1 cellular context compared by ENCODE assay signal in the genomic region with DNA sequence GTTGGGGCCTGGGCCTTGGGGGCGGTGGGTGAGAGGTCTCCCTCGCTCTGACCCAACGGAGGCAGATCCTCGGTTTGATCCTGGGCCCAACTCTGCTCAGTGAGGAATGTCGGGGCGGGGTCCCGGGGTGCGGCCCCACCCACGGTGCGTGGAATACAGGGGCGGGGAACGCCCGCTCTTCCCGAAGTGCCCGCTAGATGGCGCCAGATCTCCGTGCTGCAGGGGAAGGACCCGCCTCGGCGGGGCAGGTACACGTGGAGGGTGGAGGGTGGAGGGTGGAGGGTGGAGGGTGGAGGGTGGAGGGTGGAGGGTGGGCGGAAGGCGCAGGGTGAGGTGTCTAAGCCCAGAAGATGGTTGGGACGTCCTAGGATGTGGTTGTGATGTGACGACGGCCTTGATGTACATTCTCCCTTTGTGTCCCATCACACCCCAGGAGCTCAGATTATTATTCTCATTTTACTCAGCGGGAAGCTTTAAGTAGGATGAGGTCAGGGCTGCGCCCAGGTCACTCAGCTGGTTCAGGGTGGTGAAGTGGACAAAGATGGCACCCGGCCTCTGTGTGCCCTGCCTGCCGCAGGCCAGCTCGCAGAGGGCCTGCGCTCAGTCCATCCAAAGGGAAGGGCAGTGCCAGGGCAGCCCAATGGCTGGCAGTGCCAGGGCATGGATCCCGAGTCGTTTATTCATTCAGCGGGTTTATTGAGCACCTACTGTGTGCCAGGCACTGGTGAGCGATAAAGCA.
TF ChIP-seq lines count a peak whose summit lies in the region.

No MANE protein-coding gene starts in this region.

TF ChIP-seq in HepG2, 621 proteins besides CTCF, POLR2A, EP300 and RAD21 (continues in another document):
- TF ChIP-seq ZNF616 (CRISPR knock-in tag; IDR thresholded peaks at IDR 0.05; ENCODE audit: low read depth) (no peak), ZNF674 (CRISPR knock-in tag; IDR thresholded peaks at IDR 0.05; ENCODE audit: low read depth) (no peak), BHLHE40 (IDR thresholded peaks at IDR 0.05; ENCODE audit: low read length) (0 out of 2 replicates have a peak, but pooled peaks have one; percentile 8), TEAD3 (CRISPR knock-in tag; optimal IDR thresholded peaks at IDR 0.05; ENCODE audit: borderline replicate concordance) (peak; percentile 70), GABPA (IDR thresholded peaks at IDR 0.05; ENCODE audit: low read depth, low read length) (no peak), GABPA (CRISPR knock-in tag; IDR thresholded peaks at IDR 0.05; ENCODE audit: low read depth) (0 out of 2 replicates have a peak, but pooled peaks have one; percentile 22), TFDP1 (CRISPR knock-in tag; IDR thresholded peaks at IDR 0.05; ENCODE audit: borderline replicate concordance) (peak; percentile 44; the same call in 1 of the 2 replicates), HMGA1 (CRISPR knock-in tag; conservative IDR thresholded peaks at IDR 0.05) (no peak), ZNF296 (CRISPR knock-in tag; conservative IDR thresholded peaks at IDR 0.05) (no peak), ERF (CRISPR knock-in tag; IDR thresholded peaks at IDR 0.05) (0 out of 2 replicates have a peak, but pooled peaks have one; percentile 43), ZNF446 (CRISPR knock-in tag; IDR thresholded peaks at IDR 0.05) (no peak), HNRNPK (IDR thresholded peaks at IDR 0.05; ENCODE audit: low read depth, low read length, poor library complexity, severe bottlenecking) (peak; percentile 50), ZNF546 (CRISPR knock-in tag; conservative IDR thresholded peaks at IDR 0.05) (0 out of 2 replicates have a peak, but pooled peaks have one; percentile 34), NFATC3 (CRISPR knock-in tag; IDR thresholded peaks at IDR 0.05) (no peak), SPEN (CRISPR knock-in tag; IDR thresholded peaks at IDR 0.05; ENCODE audit: low read depth) (peak; percentile 39; the same call in 1 of the 2 replicates), PTBP1 (IDR thresholded peaks at IDR 0.05; ENCODE audit: low read depth, low read length, poor library complexity, severe bottlenecking) (no peak), PATZ1 (CRISPR knock-in tag; IDR thresholded peaks at IDR 0.05) (peak; percentile 93), NONO (IDR thresholded peaks at IDR 0.05) (no peak), NONO (CRISPR knock-in tag; conservative IDR thresholded peaks at IDR 0.05) (0 out of 2 replicates have a peak, but pooled peaks have one; percentile 30), HDAC1 (CRISPR knock-in tag; IDR thresholded peaks at IDR 0.05) (peak; percentile 66; the same call in 1 of the 2 replicates), ZNF331 (CRISPR knock-in tag; IDR thresholded peaks at IDR 0.05) (0 out of 2 replicates have a peak, but pooled peaks have one; percentile 25), ZBTB7A (CRISPR knock-in tag; IDR thresholded peaks at IDR 0.05) (peak; percentile 81), ZMYM3 (CRISPR knock-in tag; IDR thresholded peaks at IDR 0.05) (0 out of 2 replicates have a peak, but pooled peaks have one; percentile 9), MTA1 (CRISPR knock-in tag; IDR thresholded peaks at IDR 0.05; ENCODE audit: borderline replicate concordance) (0 out of 2 replicates have a peak, but pooled peaks have one; percentile 38), ZNF512B (CRISPR knock-in tag; IDR thresholded peaks at IDR 0.05; ENCODE audit: borderline replicate concordance) (0 out of 2 replicates have a peak, but pooled peaks have one; percentile 54), KDM3A (CRISPR knock-in tag; IDR thresholded peaks at IDR 0.05; ENCODE audit: low read depth) (peak; percentile 53; the same call in 1 of the 2 replicates), GATAD1 (CRISPR knock-in tag; IDR thresholded peaks at IDR 0.05) (peak; percentile 53; the same call in 1 of the 2 replicates), ZFX (CRISPR knock-in tag; IDR thresholded peaks at IDR 0.05; ENCODE audit: low read depth) (peak; percentile 37; the same call in 1 of the 2 replicates), ZNF652 (CRISPR knock-in tag; IDR thresholded peaks at IDR 0.05; ENCODE audit: borderline replicate concordance, low read depth) (0 out of 2 replicates have a peak, but pooled peaks have one; percentile 24), NFYC (CRISPR knock-in tag; IDR thresholded peaks at IDR 0.05) (peak; percentile 22; the same call in 1 of the 2 replicates), E2F1 (CRISPR knock-in tag; IDR thresholded peaks at IDR 0.05) (no peak), HDAC2 (CRISPR knock-in tag; IDR thresholded peaks at IDR 0.05) (peak; percentile 22; the same call in 1 of the 2 replicates), GATAD2A (CRISPR knock-in tag; IDR thresholded peaks at IDR 0.05) (peak; percentile 42; the same call in 1 of the 2 replicates), STAG1 (CRISPR knock-in tag; IDR thresholded peaks at IDR 0.05) (peak; percentile 87), ZNF333 (CRISPR knock-in tag; IDR thresholded peaks at IDR 0.05; ENCODE audit: borderline replicate concordance) (0 out of 2 replicates have a peak, but pooled peaks have one; percentile 48), ZBED4 (CRISPR knock-in tag; IDR thresholded peaks at IDR 0.05; ENCODE audit: borderline replicate concordance) (no peak), SP4 (CRISPR knock-in tag; IDR thresholded peaks at IDR 0.05) (0 out of 2 replicates have a peak, but pooled peaks have one; percentile 36), MXD4 (CRISPR knock-in tag; IDR thresholded peaks at IDR 0.05) (0 out of 2 replicates have a peak, but pooled peaks have one; percentile 42), LCORL (IDR thresholded peaks at IDR 0.05) (no peak), LCORL (CRISPR knock-in tag; IDR thresholded peaks at IDR 0.05) (peak; percentile 76)
- TF ChIP-seq, protein P1, sequence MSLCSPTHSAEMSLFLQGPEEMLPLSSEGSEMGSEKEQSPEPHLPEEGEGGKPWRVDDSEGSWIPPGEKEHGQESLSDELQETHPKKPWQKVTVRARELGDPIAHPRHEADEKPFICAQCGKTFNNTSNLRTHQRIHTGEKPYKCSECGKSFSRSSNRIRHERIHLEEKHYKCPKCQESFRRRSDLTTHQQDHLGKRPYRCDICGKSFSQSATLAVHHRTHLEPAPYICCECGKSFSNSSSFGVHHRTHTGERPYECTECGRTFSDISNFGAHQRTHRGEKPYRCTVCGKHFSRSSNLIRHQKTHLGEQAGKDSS (CRISPR knock-in tag; IDR thresholded peaks at IDR 0.05; ENCODE audit: borderline replicate concordance, low read depth), result no peak
- TF ChIP-seq, protein P2, sequence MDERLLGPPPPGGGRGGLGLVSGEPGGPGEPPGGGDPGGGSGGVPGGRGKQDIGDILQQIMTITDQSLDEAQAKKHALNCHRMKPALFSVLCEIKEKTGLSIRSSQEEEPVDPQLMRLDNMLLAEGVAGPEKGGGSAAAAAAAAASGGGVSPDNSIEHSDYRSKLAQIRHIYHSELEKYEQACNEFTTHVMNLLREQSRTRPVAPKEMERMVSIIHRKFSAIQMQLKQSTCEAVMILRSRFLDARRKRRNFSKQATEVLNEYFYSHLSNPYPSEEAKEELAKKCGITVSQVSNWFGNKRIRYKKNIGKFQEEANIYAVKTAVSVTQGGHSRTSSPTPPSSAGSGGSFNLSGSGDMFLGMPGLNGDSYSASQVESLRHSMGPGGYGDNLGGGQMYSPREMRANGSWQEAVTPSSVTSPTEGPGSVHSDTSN (CRISPR knock-in tag; IDR thresholded peaks at IDR 0.05), result no peak
- TF ChIP-seq, protein P3, sequence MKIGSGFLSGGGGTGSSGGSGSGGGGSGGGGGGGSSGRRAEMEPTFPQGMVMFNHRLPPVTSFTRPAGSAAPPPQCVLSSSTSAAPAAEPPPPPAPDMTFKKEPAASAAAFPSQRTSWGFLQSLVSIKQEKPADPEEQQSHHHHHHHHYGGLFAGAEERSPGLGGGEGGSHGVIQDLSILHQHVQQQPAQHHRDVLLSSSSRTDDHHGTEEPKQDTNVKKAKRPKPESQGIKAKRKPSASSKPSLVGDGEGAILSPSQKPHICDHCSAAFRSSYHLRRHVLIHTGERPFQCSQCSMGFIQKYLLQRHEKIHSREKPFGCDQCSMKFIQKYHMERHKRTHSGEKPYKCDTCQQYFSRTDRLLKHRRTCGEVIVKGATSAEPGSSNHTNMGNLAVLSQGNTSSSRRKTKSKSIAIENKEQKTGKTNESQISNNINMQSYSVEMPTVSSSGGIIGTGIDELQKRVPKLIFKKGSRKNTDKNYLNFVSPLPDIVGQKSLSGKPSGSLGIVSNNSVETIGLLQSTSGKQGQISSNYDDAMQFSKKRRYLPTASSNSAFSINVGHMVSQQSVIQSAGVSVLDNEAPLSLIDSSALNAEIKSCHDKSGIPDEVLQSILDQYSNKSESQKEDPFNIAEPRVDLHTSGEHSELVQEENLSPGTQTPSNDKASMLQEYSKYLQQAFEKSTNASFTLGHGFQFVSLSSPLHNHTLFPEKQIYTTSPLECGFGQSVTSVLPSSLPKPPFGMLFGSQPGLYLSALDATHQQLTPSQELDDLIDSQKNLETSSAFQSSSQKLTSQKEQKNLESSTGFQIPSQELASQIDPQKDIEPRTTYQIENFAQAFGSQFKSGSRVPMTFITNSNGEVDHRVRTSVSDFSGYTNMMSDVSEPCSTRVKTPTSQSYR (CRISPR knock-in tag; IDR thresholded peaks at IDR 0.05; ENCODE audit: borderline replicate concordance), result 0 out of 2 replicates have a peak, but pooled peaks have one; percentile 32
